ENCODE assay signal across 30 cellular contexts in genomic region chr5:142612388-142612787, GRCh38.
"Had no signal": no experiment of that assay in that cellular context is flagged by ENCODE, and none has a peak within 500 bp of the region (broad histone marks: within the 10 kb centered on the region; RNA-seq: fewer than 3 reads in every experiment).

No MANE protein-coding gene starts in this region.

- H3K36me3 ChIP-seq: adrenal gland, colonic mucosa, esophagus squamous epithelium, gastroesophageal sphincter had no signal

- H3K27ac Mint-ChIP-seq: activated CD4-positive, alpha-beta memory T cell treated with anti-CD3 and anti-CD28 coated beads for 36 hours; activated CD4-positive, alpha-beta T cell treated with anti-CD3 and anti-CD28 coated beads for 36 hours; activated CD4-positive, alpha-beta T cell treated with anti-CD3 and anti-CD28 coated beads, Interleukin-2, amount 10 ng/mL, durations not matched to agents 24 days and 14 days; activated CD8-positive, alpha-beta memory T cell treated with anti-CD3 and anti-CD28 coated beads, Interleukin-2, amount 10 ng/mL, durations not matched to agents 7 days and 5 days; activated CD8-positive, alpha-beta T cell treated with anti-CD3 and anti-CD28 coated beads, Interleukin-2, amount 10 ng/mL, durations not matched to agents 7 days and 5 days; activated naive CD8-positive, alpha-beta T cell; activated naive CD8-positive, alpha-beta T cell treated with anti-CD3 and anti-CD28 coated beads, Interleukin-2, amount 50 U/mL, for 24 hours; activated T-cell treated with anti-CD3 and anti-CD28 coated beads, Interleukin-2, amount 50 U/mL, for 72 hours had no signal

- DNase-seq: activated CD4-positive, alpha-beta memory T cell treated with anti-CD3 and anti-CD28 coated beads for 36 hours; activated CD4-positive, alpha-beta T cell treated with anti-CD3 and anti-CD28 coated beads for 36 hours; activated CD4-positive, alpha-beta T cell treated with anti-CD3 and anti-CD28 coated beads, Interleukin-2, amount 10 ng/mL, durations not matched to agents 24 days and 14 days; activated CD4-positive, CD25-positive, alpha-beta regulatory T cell; activated CD4-positive, CD25-positive, alpha-beta regulatory T cell treated with anti-CD3 and anti-CD28 coated beads, Interleukin-2, amount 50 U/mL, for 72 hours; activated CD8-positive, alpha-beta memory T cell treated with anti-CD3 and anti-CD28 coated beads, Interleukin-2, amount 10 ng/mL, durations not matched to agents 7 days and 5 days; activated CD8-positive, alpha-beta memory T cell treated with anti-CD3 and anti-CD28 coated beads, Interleukin-2, amount 50 U/mL, for 4 hours; activated CD8-positive, alpha-beta T cell treated with anti-CD3 and anti-CD28 coated beads, Interleukin-2, amount 10 ng/mL, durations not matched to agents 7 days and 5 days; activated gamma-delta T cell; activated naive CD4-positive, alpha-beta T cell treated with anti-CD3 and anti-CD28 coated beads, Interleukin-2, amount 50 U/mL, for 16 hours; activated naive CD4-positive, alpha-beta T cell treated with Interleukin-2 at 50 U/mL for 16 hours; activated naive CD8-positive, alpha-beta T cell treated with anti-CD3 and anti-CD28 coated beads, Interleukin-2, amount 50 U/mL, for 24 hours; activated T-cell treated with anti-CD3 and anti-CD28 coated beads, Interleukin-2, amount 50 U/mL, for 1 hour; activated T-cell treated with anti-CD3 and anti-CD28 coated beads, Interleukin-2, amount 50 U/mL, for 72 hours; adrenal gland; amygdala; aorta; body of pancreas; central memory CD4-positive, alpha-beta T cell; cerebellar nuclear complex; colonic mucosa; effector CD8-positive, alpha-beta T cell; esophagus squamous epithelium; foreskin melanocyte; T-helper 2 cell had no signal

- FAIRE-seq: endometrium, endothelial cell of umbilical vein had no signal

- H3K4me3 Mint-ChIP-seq: activated CD4-positive, alpha-beta memory T cell treated with anti-CD3 and anti-CD28 coated beads for 36 hours; activated CD4-positive, alpha-beta T cell treated with anti-CD3 and anti-CD28 coated beads for 36 hours; activated CD4-positive, alpha-beta T cell treated with anti-CD3 and anti-CD28 coated beads, Interleukin-2, amount 10 ng/mL, durations not matched to agents 24 days and 14 days; activated CD8-positive, alpha-beta memory T cell treated with anti-CD3 and anti-CD28 coated beads, Interleukin-2, amount 10 ng/mL, durations not matched to agents 7 days and 5 days; activated CD8-positive, alpha-beta T cell treated with anti-CD3 and anti-CD28 coated beads, Interleukin-2, amount 10 ng/mL, durations not matched to agents 7 days and 5 days; activated naive CD8-positive, alpha-beta T cell; activated naive CD8-positive, alpha-beta T cell treated with anti-CD3 and anti-CD28 coated beads, Interleukin-2, amount 50 U/mL, for 24 hours; activated T-cell treated with anti-CD3 and anti-CD28 coated beads, Interleukin-2, amount 50 U/mL, for 72 hours had no signal

- H3K36me3 Mint-ChIP-seq: activated CD4-positive, alpha-beta memory T cell treated with anti-CD3 and anti-CD28 coated beads for 36 hours; activated CD8-positive, alpha-beta memory T cell treated with anti-CD3 and anti-CD28 coated beads, Interleukin-2, amount 10 ng/mL, durations not matched to agents 7 days and 5 days; activated naive CD8-positive, alpha-beta T cell had no signal

- H3K9me3 ChIP-seq: adrenal gland, body of pancreas, colonic mucosa, esophagus squamous epithelium, gastroesophageal sphincter had no signal

- H3K27me3 ChIP-seq: body of pancreas, colonic mucosa, esophagus squamous epithelium, gastroesophageal sphincter had no signal

- ATAC-seq: activated CD4-positive, alpha-beta T cell treated with anti-CD3 and anti-CD28 coated beads for 36 hours; activated CD8-positive, alpha-beta memory T cell treated with anti-CD3 and anti-CD28 coated beads, Interleukin-2, amount 10 ng/mL, durations not matched to agents 7 days and 5 days; activated CD8-positive, alpha-beta T cell treated with anti-CD3 and anti-CD28 coated beads, Interleukin-2, amount 10 ng/mL, durations not matched to agents 7 days and 5 days; activated naive CD8-positive, alpha-beta T cell treated with anti-CD3 and anti-CD28 coated beads, Interleukin-2, amount 50 U/mL, for 24 hours; activated T-cell treated with anti-CD3 and anti-CD28 coated beads, Interleukin-2, amount 50 U/mL, for 72 hours; body of pancreas; gastroesophageal sphincter had no signal

- H3K4me3 ChIP-seq: adrenal gland, body of pancreas, colonic mucosa, esophagus squamous epithelium, gastroesophageal sphincter had no signal

- H3K4me1 ChIP-seq: adrenal gland, body of pancreas, colonic mucosa, esophagus squamous epithelium had no signal

- H3K9me3 Mint-ChIP-seq: activated CD4-positive, alpha-beta memory T cell treated with anti-CD3 and anti-CD28 coated beads for 36 hours; activated CD4-positive, alpha-beta T cell treated with anti-CD3 and anti-CD28 coated beads, Interleukin-2, amount 10 ng/mL, durations not matched to agents 24 days and 14 days; activated naive CD8-positive, alpha-beta T cell treated with anti-CD3 and anti-CD28 coated beads, Interleukin-2, amount 50 U/mL, for 24 hours; activated T-cell treated with anti-CD3 and anti-CD28 coated beads, Interleukin-2, amount 50 U/mL, for 72 hours had no signal

- H3K27ac ChIP-seq: adrenal gland, body of pancreas, colonic mucosa, epithelial cell of prostate, esophagus squamous epithelium, gastroesophageal sphincter had no signal
